8 cellular contexts compared by ENCODE assay signal in genomic region chr19:17235618-17236413, GRCh38. TPM values are rescaled to one million over a fixed set of nuclear protein-coding genes. Genes with fewer than 3 reads are reported as not detected.
A peak's percentile ranks its signal among the peaks of the same experiment; 100 is the strongest.
DNase-seq lines count a peak whose midpoint lies in the region; ATAC-seq and TF ChIP-seq lines count a peak whose summit lies in the region.

No MANE protein-coding gene starts in this region.

- H3K9me3 ChIP-seq in CD8-positive, alpha-beta memory T cell (ENCODE audit: low read length) = no peaks in the 10 kb centered on the region
- no peaks in the 10 kb centered on the region for H3K9me3 ChIP-seq in WERI-Rb-1 (ENCODE audit: severe bottlenecking)
- H3K9me3 ChIP-seq in mammary epithelial cell (replicated peaks; ENCODE audit: insufficient read depth, low read length) = no peaks in the 10 kb centered on the region

- peak overlapping the region; percentile 63 to 82 (median 73) for H3K4me3 Mint-ChIP-seq in CD8-positive, alpha-beta memory T cell

- no peaks in the 10 kb centered on the region for H3K9me3 Mint-ChIP-seq in CD8-positive, alpha-beta memory T cell

- peaks cover 0 to 3% of the 10 kb centered on the region in 2 donors for H3K27me3 Mint-ChIP-seq in CD8-positive, alpha-beta memory T cell

- peaks cover 15% of the 10 kb centered on the region for H3K4me1 ChIP-seq in CD8-positive, alpha-beta memory T cell (ENCODE audit: insufficient read depth, low read length)
- peaks cover 16% of the 10 kb centered on the region for H3K4me1 ChIP-seq in mammary epithelial cell (ENCODE audit: insufficient read depth, low read length)

- no peaks in the 10 kb centered on the region for H3K36me3 ChIP-seq in CD8-positive, alpha-beta memory T cell (ENCODE audit: insufficient read depth, low read length)
- H3K36me3 ChIP-seq in WERI-Rb-1 (peaks cover 88% of the 10 kb centered on the region), mammary epithelial cell (ENCODE audit: insufficient read depth, low read length) (peaks cover 3% of the 10 kb centered on the region)

- H3K4me1 Mint-ChIP-seq in CD8-positive, alpha-beta memory T cell = peaks cover 4 to 7% (median 5%) of the 10 kb centered on the region in 3 donors

- BruUV-seq in mammary epithelial cell (replicated peaks; lab: Mats Ljungman, UMichigan) = no TSS peak

- DNase-seq in CD8-positive, alpha-beta memory T cell = peak; percentile 65 to 84 (median 71)
- DNase-seq in NAMALWA (ENCODE audit: low spot score) (peak; percentile 79), WERI-Rb-1 (peak; percentile 79), mammary epithelial cell (peak; percentile 61), inferior parietal cortex (ENCODE audit: extremely low spot score) (peak; percentile 56), DMS 273 (lab: John Stamatoyannopoulos, UW; ENCODE audit: unreplicated experiment) (no peak)
- peak; percentile 49 to 54 for DNase-seq in stimulated activated CD4-positive, alpha-beta T cell treated with anti-CD3 and anti-CD28 coated beads, Interleukin-12 subunit alpha, Interleukin-12 subunit beta, amount 100 ng/mL, for 24 hours (ENCODE audit: low read depth in 2 of 2)

- H2AFZ ChIP-seq in mammary epithelial cell (ENCODE audit: low read depth, low read length) = peak overlapping the region; percentile 56

- H3K4me2 ChIP-seq in mammary epithelial cell (ENCODE audit: insufficient read depth, low read depth, low read length) = peak overlapping the region; percentile 97

- intact Hi-C loops in mammary epithelial cell (cut with micrococcal nuclease) = loop anchor here (1.0 kb wide), 2 partner anchors 7 to 169 kb away; no protein-coding TSS in a partner anchor

- in situ Hi-C loops in mammary epithelial cell (cut with MboI; ENCODE audit: low sequenced_read_pairs in 2 of 2) = no loop called here

- peak; percentile 56 for TF ChIP-seq CTCF in WERI-Rb-1 (IDR thresholded peaks at IDR 0.05; ENCODE audit: low read depth, low read length)
- TF ChIP-seq CTCF in mammary epithelial cell (conservative IDR thresholded peaks at IDR 0.05 in 1 of 2, IDR thresholded peaks at IDR 0.05 in 1 of 2; ENCODE audit: extremely low read depth in 1 of 2, insufficient read depth in 1 of 2, low read depth in 1 of 2, low read length in 2 of 2) = peak; percentile 7 to 54

- peaks cover 54% of the 10 kb centered on the region for H3K79me2 ChIP-seq in mammary epithelial cell (ENCODE audit: insufficient read depth, low read length)

- no peak overlapping the region for H3K9ac ChIP-seq in mammary epithelial cell (ENCODE audit: insufficient read depth, low read length)

- CTCF ChIA-PET in CD8-positive, alpha-beta memory T cell (lab: Charles Lee) = interaction anchor here (0.6 to 2.2 kb wide), 27 partner anchors 9 to 1566 kb away, joined by 3 to 18 read pairs (median 5); partner anchors contain the start of genes BABAM1, HAUS8, MRPL34 and MYO9B
- CTCF ChIA-PET in mammary epithelial cell (lab: Charles Lee; ENCODE audit: low non-redundant PET) = no interaction called here

- peak; percentile 50 for ATAC-seq in GM21447 (IDR thresholded peaks at IDR 0.05; ENCODE audit: unreplicated experiment)

- H3K4me3 ChIP-seq in CD8-positive, alpha-beta memory T cell (ENCODE audit: low read length) = peak overlapping the region; percentile 78
- H3K4me3 ChIP-seq in WERI-Rb-1 (ENCODE audit: low read depth, low read length) = peak overlapping the region; percentile 54
- peak overlapping the region; percentile 39 to 67 (median 58) for H3K4me3 ChIP-seq in mammary epithelial cell (replicated peaks in 1 of 3; ENCODE audit: insufficient read depth in 1 of 3, low read depth in 2 of 3, low read length in 3 of 3)

- H3K27ac Mint-ChIP-seq in CD8-positive, alpha-beta memory T cell = no peak overlapping the region

- H3K27me3 ChIP-seq in CD8-positive, alpha-beta memory T cell (ENCODE audit: insufficient read depth, low read length, poor library complexity, severe bottlenecking) = no peaks in the 10 kb centered on the region
- H3K27me3 ChIP-seq in WERI-Rb-1 (ENCODE audit: insufficient read depth, low read depth, severe bottlenecking) (no peaks in the 10 kb centered on the region), mammary epithelial cell (ENCODE audit: insufficient read depth, low read length) (no peaks in the 10 kb centered on the region)

- no peaks in the 10 kb centered on the region for H3K36me3 Mint-ChIP-seq in CD8-positive, alpha-beta memory T cell

- POLR2A ChIA-PET in CD8-positive, alpha-beta memory T cell (lab: Charles Lee) = interaction anchor here (0.6 to 1.9 kb wide), 6 partner anchors 9 to 159 kb away, joined by 4 to 18 read pairs (median 8); partner anchors contain the start of genes OCEL1 and USE1

- H4K20me1 ChIP-seq in mammary epithelial cell (ENCODE audit: insufficient read depth, low read length) = no peaks in the 10 kb centered on the region

- peak overlapping the region; percentile 64 for H3K27ac ChIP-seq in CD8-positive, alpha-beta memory T cell (ENCODE audit: low read depth, low read length)
- peak overlapping the region; percentile 93 for H3K27ac ChIP-seq in WERI-Rb-1
- no peak overlapping the region for H3K27ac ChIP-seq in mammary epithelial cell (ENCODE audit: insufficient read depth, low read depth, low read length)

- dilution Hi-C loops in mammary epithelial cell (cut with HindIII; ENCODE audit: low sequenced_read_pairs) = no loop called here

- WGBS in mammary epithelial cell (ENCODE audit: low coverage, missing lambda C conversion rate) = no CpG with 5 or more reads among the region's 81 CpGs

RNA-seq across cellular contexts. Expression of gene OCEL1, which starts 9.8 kb away (rescaled TPM):
- total RNA-seq in CD8-positive, alpha-beta memory T cell = 10 to 100 TPM; 15.0 to 16.8 TPM
- 35.5 TPM for polyA plus RNA-seq in CD8-positive, alpha-beta memory T cell
- total RNA-seq in mammary epithelial cell = 10 to 100 TPM in 1 of 2 donors, 1 to 10 TPM in 1; 2.5 to 16.0 TPM
- 6.1 TPM for polyA plus RNA-seq in mammary epithelial cell
- 9.7 TPM for polyA minus RNA-seq in mammary epithelial cell

RNA-seq across cellular contexts. Expression of gene NR2F6, which starts 9.9 kb away (rescaled TPM):
- total RNA-seq in CD8-positive, alpha-beta memory T cell = 1 to 10 TPM; 7.4 to 7.8 TPM
- polyA plus RNA-seq in CD8-positive, alpha-beta memory T cell = 0.94 TPM
- total RNA-seq in mammary epithelial cell = 10 to 100 TPM; 41.1 to 48.8 TPM
- 25.3 TPM for polyA plus RNA-seq in mammary epithelial cell
- polyA minus RNA-seq in mammary epithelial cell = 15.9 TPM

RNA-seq across cellular contexts. Expression of gene USE1, which starts 20.7 kb away (rescaled TPM):
- total RNA-seq in CD8-positive, alpha-beta memory T cell = 10 to 100 TPM; 31.9 to 35.4 TPM
- polyA plus RNA-seq in CD8-positive, alpha-beta memory T cell = 33.6 TPM
- 10 to 100 TPM; 18.4 to 24.0 TPM for total RNA-seq in mammary epithelial cell
- polyA plus RNA-seq in mammary epithelial cell = 24.2 TPM
- 2.3 TPM for polyA minus RNA-seq in mammary epithelial cell

RNA-seq across cellular contexts. Expression of gene USHBP1, which starts 28.7 kb away (rescaled TPM):
- total RNA-seq in CD8-positive, alpha-beta memory T cell = under 1 TPM; 0.07 to 0.27 TPM
- polyA plus RNA-seq in CD8-positive, alpha-beta memory T cell = not detected
- total RNA-seq in mammary epithelial cell = not detected
- not detected for polyA plus RNA-seq in mammary epithelial cell
- polyA minus RNA-seq in mammary epithelial cell = not detected

RNA-seq across cellular contexts. Expression of gene BABAM1, which starts 31.4 kb away (rescaled TPM):
- 100 to 1,000 TPM; 124 to 132 TPM for total RNA-seq in CD8-positive, alpha-beta memory T cell
- polyA plus RNA-seq in CD8-positive, alpha-beta memory T cell = 114 TPM
- 10 to 100 TPM; 59.0 to 70.7 TPM for total RNA-seq in mammary epithelial cell
- polyA plus RNA-seq in mammary epithelial cell = 94.5 TPM
- polyA minus RNA-seq in mammary epithelial cell = 26.3 TPM

Comparison
In these comparisons a context has a peak if more than half of its experiments do, and no peak if none do; other contexts are left out.
1. RNA of gene NR2F6, which starts 9.9 kb away (total RNA-seq): 41.1 to 48.8 TPM in mammary epithelial cell; 7.4 to 7.8 TPM in CD8-positive, alpha-beta memory T cell; every median in the first group is over 4 times any median in the second.
2. Peak in every context shown above with its lines, with median percentiles within 50 percentile points of each other: H3K4me3 ChIP-seq.